Comparison of ENCODE assay signal across 27 cellular contexts in the genomic region with DNA sequence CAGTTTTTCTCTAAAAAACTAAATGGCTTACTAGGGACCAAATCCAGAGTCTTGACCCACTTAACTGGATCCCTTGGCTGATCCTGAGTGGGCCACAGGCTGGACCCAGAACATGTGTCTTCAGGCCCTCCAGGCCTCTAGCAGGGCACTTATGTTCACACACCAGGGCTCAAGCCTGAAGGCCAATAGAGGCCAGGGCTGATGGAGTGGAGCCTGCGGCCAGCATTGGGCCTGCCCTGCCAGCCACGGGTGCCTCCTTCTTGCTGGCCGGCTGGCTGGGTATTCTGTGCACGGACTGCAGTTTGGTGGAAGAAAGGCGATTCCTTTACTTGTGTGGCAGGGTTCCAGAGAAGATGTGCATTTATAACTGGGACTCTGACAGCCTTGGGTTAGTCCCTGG.
DNase-seq lines count a peak whose midpoint lies in the region; TF ChIP-seq lines count a peak whose summit lies in the region.
"Had no signal": no experiment of that assay in that cellular context is flagged by ENCODE, and none has a peak within 500 bp of the region (broad histone marks: within the 10 kb centered on the region; RNA-seq: fewer than 3 reads in every experiment).

No MANE protein-coding gene starts in this region.

- DNase-seq in spleen (peak; percentile 59), NCI-H2107 (lab: John Stamatoyannopoulos, UW) (no peak)
- DNase-seq: 8988T; ACHN; AML-193; BE2C; C1 segment of cervical spinal cord; Caco-2; Calu3; CD4-positive, alpha-beta memory T cell; CD4-positive, alpha-beta T cell; CD4-positive, CD25-positive, alpha-beta regulatory T cell; CD8-positive, alpha-beta memory T cell; CD8-positive, alpha-beta T cell; COR-L47; DMS 273 treated with DMSO at 0.1 percent for 48 hours; DMS153; DMS53; DMS79; DMS79 treated with DMSO at 0.1 percent for 48 hours; DND-41; EL had no signal

- no peaks in the 10 kb centered on the region for H3K9me3 ChIP-seq in spleen
- H3K9me3 ChIP-seq: A549; BE2C; BLaER1; BLaER1 treated with 17β-estradiol and CSF1 and Interleukin-3, amounts not matched to agents 10 nM and 100 nM; Caco-2 had no signal

- intact Hi-C loops in spleen (cut with DNase I; ENCODE audit: low total_unique reads), result no loop called here

- no peaks in the 10 kb centered on the region for H3K4me1 ChIP-seq in spleen
- H3K4me1 ChIP-seq: A549; BE2C; BLaER1; BLaER1 treated with 17β-estradiol and CSF1 and Interleukin-3, amounts not matched to agents 10 nM and 100 nM; Caco-2 had no signal

- H3K27ac ChIP-seq in spleen, result no peak overlapping the region
- H3K27ac ChIP-seq: 22Rv1; A549; BLaER1; BLaER1 treated with 17β-estradiol and CSF1 and Interleukin-3, amounts not matched to agents 10 nM and 100 nM; C4-2B had no signal

- TF ChIP-seq CTCF in spleen (IDR thresholded peaks at IDR 0.05 in 8 of 11, conservative IDR thresholded peaks at IDR 0.05 in 3 of 11), result no peak

- no peak overlapping the region for H3K4me3 ChIP-seq in spleen
- H3K4me3 ChIP-seq: A549; BLaER1; BLaER1 treated with 17β-estradiol and CSF1 and Interleukin-3, amounts not matched to agents 10 nM and 100 nM had no signal

- 79 to 97% (median 95%) methylated on average over 2 to 5 of the region's 5 CpGs for WGBS in spleen, 5 donors

- no peaks in the 10 kb centered on the region for H3K27me3 ChIP-seq in spleen (replicated peaks in 1 of 7)
- H3K27me3 ChIP-seq: BE2C; BLaER1; BLaER1 treated with 17β-estradiol and CSF1 and Interleukin-3, amounts not matched to agents 10 nM and 100 nM had no signal

- no peaks in the 10 kb centered on the region for H3K36me3 ChIP-seq in spleen
- H3K36me3 ChIP-seq: BE2C; BLaER1; BLaER1 treated with 17β-estradiol and CSF1 and Interleukin-3, amounts not matched to agents 10 nM and 100 nM had no signal

- no peak for TF ChIP-seq POLR2A in spleen (IDR thresholded peaks at IDR 0.05)
